Comparison of ENCODE assay signal across 1 cellular context in genomic region chr15:57384024-57384423, GRCh38.
TF ChIP-seq lines count a peak whose summit lies in the region.

No MANE protein-coding gene starts in this region.

TF ChIP-seq in HepG2, 621 proteins besides CTCF, POLR2A, EP300 and RAD21 (continued from another document):
- TF ChIP-seq PATZ1 (CRISPR knock-in tag; IDR thresholded peaks at IDR 0.05) (no peak), KLF11 (CRISPR knock-in tag; IDR thresholded peaks at IDR 0.05) (no peak), GPN1 (CRISPR knock-in tag; IDR thresholded peaks at IDR 0.05; ENCODE audit: borderline replicate concordance) (no peak), REST (IDR thresholded peaks at IDR 0.05; ENCODE audit: borderline replicate concordance in 1 of 2, low read depth in 1 of 2, low read length in 2 of 2) (no peak), NR2C2 (CRISPR knock-in tag; IDR thresholded peaks at IDR 0.05; ENCODE audit: borderline replicate concordance) (no peak), TIGD3 (CRISPR knock-in tag; IDR thresholded peaks at IDR 0.05; ENCODE audit: borderline replicate concordance) (no peak), KDM1A (CRISPR knock-in tag; IDR thresholded peaks at IDR 0.05) (no peak), REPIN1 (CRISPR knock-in tag; IDR thresholded peaks at IDR 0.05; ENCODE audit: borderline replicate concordance, low read depth) (no peak), POGK (CRISPR knock-in tag; conservative IDR thresholded peaks at IDR 0.05) (no peak), FOXP1 (IDR thresholded peaks at IDR 0.05) (no peak), FOXP1 (CRISPR knock-in tag; IDR thresholded peaks at IDR 0.05) (no peak), PPARG (CRISPR knock-in tag; conservative IDR thresholded peaks at IDR 0.05) (no peak), NCOR1 (IDR thresholded peaks at IDR 0.05; ENCODE audit: borderline replicate concordance, low read length) (no peak)
TF ChIP-seq in HepG2: peak in this region for 0.
